Comparison of ENCODE assay signal across 17 cellular contexts in the genomic region with DNA sequence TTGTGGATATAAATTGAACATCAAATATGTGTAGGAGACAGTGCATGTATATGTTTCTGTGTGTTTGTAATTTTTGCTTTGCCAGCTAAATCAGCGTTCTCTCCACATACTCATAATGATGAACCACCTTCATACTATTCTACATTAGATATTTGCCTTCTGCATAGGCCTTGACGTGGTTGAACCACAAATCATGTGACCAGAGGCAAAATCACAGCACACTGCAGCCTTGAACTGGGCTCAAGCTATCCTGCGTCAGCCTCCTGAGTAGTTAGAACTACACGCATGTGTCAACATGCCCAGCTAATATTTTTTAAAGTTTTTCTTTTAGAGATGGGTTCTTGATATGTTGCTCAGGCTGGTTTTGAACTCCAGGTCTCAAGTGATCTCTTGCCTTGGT. TPM values are rescaled to one million over a fixed set of nuclear protein-coding genes. Genes with fewer than 3 reads are reported as not detected.
DNase-seq lines count a peak whose midpoint lies in the region; ATAC-seq and TF ChIP-seq lines count a peak whose summit lies in the region.
"Had no signal": no experiment of that assay in that cellular context is flagged by ENCODE, and none has a peak within 500 bp of the region (broad histone marks: within the 10 kb centered on the region; RNA-seq: fewer than 3 reads in every experiment).

No MANE protein-coding gene starts in this region.

- H3K4me1 Mint-ChIP-seq in activated naive CD8-positive, alpha-beta T cell treated with anti-CD3 and anti-CD28 coated beads, Interleukin-2, amount 50 U/mL, for 24 hours, result peaks cover 57% of the 10 kb centered on the region

- no peak overlapping the region for H3K27ac Mint-ChIP-seq in activated naive CD4-positive, alpha-beta T cell treated with anti-CD3 and anti-CD28 coated beads, Interleukin-2, amount 50 U/mL, for 72 hours
- H3K27ac Mint-ChIP-seq in activated naive CD8-positive, alpha-beta T cell treated with anti-CD3 and anti-CD28 coated beads, Interleukin-2, amount 50 U/mL, for 24 hours, result no peak overlapping the region

- H3K36me3 Mint-ChIP-seq in activated naive CD4-positive, alpha-beta T cell treated with anti-CD3 and anti-CD28 coated beads, Interleukin-2, amount 50 U/mL, for 72 hours, result peaks cover 17 to 46% of the 10 kb centered on the region in 2 donors
- peaks cover 42% of the 10 kb centered on the region for H3K36me3 Mint-ChIP-seq in activated naive CD8-positive, alpha-beta T cell treated with anti-CD3 and anti-CD28 coated beads, Interleukin-2, amount 50 U/mL, for 24 hours (ENCODE audit: low read depth)

- H3K9me3 Mint-ChIP-seq in activated naive CD4-positive, alpha-beta T cell treated with anti-CD3 and anti-CD28 coated beads, Interleukin-2, amount 50 U/mL, for 72 hours, result no peaks in the 10 kb centered on the region
- peaks cover 7% of the 10 kb centered on the region for H3K9me3 Mint-ChIP-seq in activated naive CD8-positive, alpha-beta T cell treated with anti-CD3 and anti-CD28 coated beads, Interleukin-2, amount 50 U/mL, for 24 hours

- peaks cover 53% of the 10 kb centered on the region for H3K79me2 ChIP-seq in DND-41 (ENCODE audit: insufficient read depth, low read length)

- DNase-seq in activated naive CD4-positive, alpha-beta T cell treated with anti-CD3 and anti-CD28 coated beads, Interleukin-2, amount 50 U/mL, for 72 hours (ENCODE audit: low spot score in 2 of 2), result no peak
- DNase-seq in activated naive CD4-positive, alpha-beta T cell treated with anti-CD3 and anti-CD28 coated beads, Interleukin-2, amount 50 U/mL, for 16 hours, result no peak
- DNase-seq in DND-41 (no peak), foreskin keratinocyte (peak; percentile 69 to 86), NCI-H1417 treated with DMSO at 0.1 percent for 48 hours (lab: John Stamatoyannopoulos, UW) (no peak), OCI-M1 (lab: John Stamatoyannopoulos, UW) (no peak), NCI-H2081 (lab: John Stamatoyannopoulos, UW) (no peak)
- DNase-seq in activated naive CD8-positive, alpha-beta T cell treated with anti-CD3 and anti-CD28 coated beads, Interleukin-2, amount 50 U/mL, for 24 hours, result no peak
- DNase-seq: Karpas-422, MM.1S, NCI-H1105 treated with DMSO at 0.1 percent for 48 hours, NCI-H1930, NCI-H2171 treated with DMSO at 0.1 percent for 48 hours, NCI-H82, Peyer's patch, Right ventricle myocardium superior had no signal

- H3K36me3 ChIP-seq in DND-41 (ENCODE audit: insufficient read depth, low read length), result peaks cover 19% of the 10 kb centered on the region
- H3K36me3 ChIP-seq: Peyer's patch had no signal

- H3K27me3 ChIP-seq in DND-41 (ENCODE audit: insufficient read depth, low read length, poor library complexity) (no peaks in the 10 kb centered on the region), foreskin keratinocyte (no peaks in the 10 kb centered on the region)
- H3K27me3 ChIP-seq: Peyer's patch had no signal

- H3K9ac ChIP-seq in DND-41 (ENCODE audit: low read depth, low read length), result no peak overlapping the region

- TF ChIP-seq CTCF in DND-41 (IDR thresholded peaks at IDR 0.05; ENCODE audit: borderline replicate concordance, extremely low read depth, low read length, poor library complexity, severe bottlenecking) (no peak), foreskin keratinocyte (conservative IDR thresholded peaks at IDR 0.05) (no peak)

- H3K27me3 Mint-ChIP-seq in activated naive CD8-positive, alpha-beta T cell treated with anti-CD3 and anti-CD28 coated beads, Interleukin-2, amount 50 U/mL, for 24 hours, result no peaks in the 10 kb centered on the region

- ATAC-seq in activated naive CD4-positive, alpha-beta T cell treated with anti-CD3 and anti-CD28 coated beads, Interleukin-2, amount 50 U/mL, for 72 hours, result peak; percentile 50 to 53
- ATAC-seq in DND-41 (ENCODE audit: insufficient read depth, low read depth) (peak; percentile 73), foreskin keratinocyte (peak; percentile 98)
- peak; percentile 4 for ATAC-seq in activated naive CD8-positive, alpha-beta T cell treated with anti-CD3 and anti-CD28 coated beads, Interleukin-2, amount 50 U/mL, for 24 hours

- H3K4me1 ChIP-seq in DND-41 (ENCODE audit: insufficient read depth, low read length) (peaks cover 12% of the 10 kb centered on the region), foreskin keratinocyte (peaks cover 8% of the 10 kb centered on the region)
- H3K4me1 ChIP-seq: HAP-1, Peyer's patch had no signal

- no peaks in the 10 kb centered on the region for H3K9me3 ChIP-seq in DND-41 (ENCODE audit: insufficient read depth, low read length, severe bottlenecking)
- H3K9me3 ChIP-seq: HAP-1, Peyer's patch had no signal

- no peak overlapping the region for H3K4me2 ChIP-seq in DND-41 (ENCODE audit: insufficient read depth, low read length)

- no peak overlapping the region for H3K27ac ChIP-seq in DND-41 (ENCODE audit: low read length)
- H3K27ac ChIP-seq in foreskin keratinocyte, result no peak overlapping the region
- H3K27ac ChIP-seq: Peyer's patch had no signal

- peaks cover 8% of the 10 kb centered on the region; the same call in 1 of the 2 replicates for H4K20me1 ChIP-seq in DND-41 (ENCODE audit: insufficient read depth, low read length)

- no peak overlapping the region for H3K4me3 Mint-ChIP-seq in activated naive CD8-positive, alpha-beta T cell treated with anti-CD3 and anti-CD28 coated beads, Interleukin-2, amount 50 U/mL, for 24 hours

- H2AFZ ChIP-seq in DND-41 (ENCODE audit: low read depth, low read length), result no peak overlapping the region

- H3K4me3 ChIP-seq in DND-41 (ENCODE audit: low read depth in 1 of 2, low read length in 2 of 2), result no peak overlapping the region
- H3K4me3 ChIP-seq: HAP-1, Peyer's patch had no signal

RNA-seq across cellular contexts. Expression of gene UBQLN2, which starts 9.5 kb away (rescaled TPM):
- total RNA-seq in activated naive CD4-positive, alpha-beta T cell treated with anti-CD3 and anti-CD28 coated beads, Interleukin-2, amount 50 U/mL, for 72 hours, result 10 to 100 TPM; 33.4 to 45.8 TPM
- 15.1 and 19.6 TPM in 2 replicates for total RNA-seq in foreskin keratinocyte
- polyA plus RNA-seq in foreskin keratinocyte, result 10.6 and 11.1 TPM in 2 replicates

Comparison
In these comparisons a context has a peak if more than half of its experiments do, and no peak if none do; other contexts are left out.
1. ATAC-seq: peak in every context shown above with its lines; median percentile 98 in foreskin keratinocyte; 73 in DND-41; 52 in activated naive CD4-positive, alpha-beta T cell treated with anti-CD3 and anti-CD28 coated beads, Interleukin-2, amount 50 U/mL, for 72 hours; 4 in activated naive CD8-positive, alpha-beta T cell treated with anti-CD3 and anti-CD28 coated beads, Interleukin-2, amount 50 U/mL, for 24 hours.
2. DNase-seq: peak in foreskin keratinocyte (2 of 2); none in activated naive CD4-positive, alpha-beta T cell treated with anti-CD3 and anti-CD28 coated beads, Interleukin-2, amount 50 U/mL, for 72 hours (0 of 2), activated naive CD4-positive, alpha-beta T cell treated with anti-CD3 and anti-CD28 coated beads, Interleukin-2, amount 50 U/mL, for 16 hours (single experiment), DND-41 (single experiment), activated naive CD8-positive, alpha-beta T cell treated with anti-CD3 and anti-CD28 coated beads, Interleukin-2, amount 50 U/mL, for 24 hours (single experiment), NCI-H1417 treated with DMSO at 0.1 percent for 48 hours (single experiment), OCI-M1 (single experiment) and NCI-H2081 (0 of 2).